ENCODE assay signal across 8 cellular contexts in genomic region chr12:111313833-111314259, GRCh38. TPM values are rescaled to one million over a fixed set of nuclear protein-coding genes. Genes with fewer than 3 reads are reported as not detected.
DNase-seq lines count a peak whose midpoint lies in the region; ATAC-seq and TF ChIP-seq lines count a peak whose summit lies in the region.

No MANE protein-coding gene starts in this region.

- in situ Hi-C loops in Panc1 (cut with HindIII; ENCODE audit: low pct_unique_long_range_greater_than_20kb, low sequenced_read_pairs) = no loop called here

- DNase-seq in COLO668 (lab: John Stamatoyannopoulos, UW; ENCODE audit: unreplicated experiment) (peak; percentile 56), Panc1 (ENCODE audit: low read depth, low spot score) (peak; percentile 45), fibroblast of the conjunctiva (ENCODE audit: low read depth) (peak; percentile 46)
- DNase-seq in activated T-helper 1 cell treated with anti-CD3 and anti-CD28 coated beads, Interleukin-12 subunit alpha, Interleukin-12 subunit beta, Interleukin-2, Interleukin-4 antibody, amounts not matched to agents 30 ng/mL and 10 ng/mL and 1 ng/mL, durations not matched to agents 14 hours and 24 hours and 36 hours (ENCODE audit: low spot score) = peak; percentile 37

- peaks cover 1% of the 10 kb centered on the region for H3K36me3 Mint-ChIP-seq in activated T-helper 1 cell treated with anti-CD3 and anti-CD28 coated beads, Interleukin-12 subunit alpha, Interleukin-12 subunit beta, Interleukin-2, Interleukin-4 antibody, amounts not matched to agents 30 ng/mL and 10 ng/mL and 1 ng/mL, durations not matched to agents 14 hours and 24 hours and 36 hours (ENCODE audit: low read depth)

- no peak overlapping the region for H3K27ac ChIP-seq in Panc1 (ENCODE audit: low read length)
- no peak overlapping the region for H3K27ac ChIP-seq in neutrophil
- no peak overlapping the region for H3K27ac ChIP-seq in subcutaneous abdominal adipose tissue (ENCODE audit: low read depth, low read length)

- peaks cover 2% of the 10 kb centered on the region; the same call in 1 of the 2 replicates for H3K4me1 ChIP-seq in Panc1 (ENCODE audit: control insufficient read depth, insufficient read depth, low read length)
- H3K4me1 ChIP-seq in neutrophil (ENCODE audit: control insufficient read depth in 1 of 2, insufficient read depth in 1 of 2, low read depth in 1 of 2, low read length in 1 of 2) = peaks cover 0 to 5% of the 10 kb centered on the region in 2 experiments
- H3K4me1 ChIP-seq in subcutaneous abdominal adipose tissue (ENCODE audit: control insufficient read depth in 5 of 5, insufficient read depth in 5 of 5, low read length in 5 of 5) = peaks cover 0 to 21% (median 2%) of the 10 kb centered on the region in 5 donors

- TF ChIP-seq RAD21 in Ishikawa (IDR thresholded peaks at IDR 0.05; ENCODE audit: low read depth) = peak; percentile 87

- TF ChIP-seq CTCF in Panc1 (IDR thresholded peaks at IDR 0.05) (peak; percentile 96), neutrophil (IDR thresholded peaks at IDR 0.05) (peak; percentile 89)

- no peak overlapping the region for H3K4me3 Mint-ChIP-seq in activated T-helper 1 cell treated with anti-CD3 and anti-CD28 coated beads, Interleukin-12 subunit alpha, Interleukin-12 subunit beta, Interleukin-2, Interleukin-4 antibody, amounts not matched to agents 30 ng/mL and 10 ng/mL and 1 ng/mL, durations not matched to agents 14 hours and 24 hours and 36 hours

- CTCF ChIA-PET in Panc1 (lab: Charles Lee) = interaction anchor here (0.6 to 0.8 kb wide), 2 partner anchors 15 to 163 kb away, joined by 3 to 8 read pairs; no protein-coding TSS in a partner anchor

- no peak overlapping the region for H3K9ac ChIP-seq in subcutaneous abdominal adipose tissue (ENCODE audit: low read length in 5 of 5)

- intact Hi-C loops in Panc1 (cut with micrococcal nuclease; ENCODE audit: unreplicated experiment) = loop anchor here (2.0 to 5.0 kb wide), 2 partner anchors 292 to 419 kb away; no protein-coding TSS in a partner anchor
- intact Hi-C loops in activated T-helper 1 cell treated with anti-CD3 and anti-CD28 coated beads, Interleukin-12 subunit alpha, Interleukin-12 subunit beta, Interleukin-2, Interleukin-4 antibody, amounts not matched to agents 30 ng/mL and 10 ng/mL and 1 ng/mL, durations not matched to agents 14 hours and 24 hours and 36 hours (cut with micrococcal nuclease) = loop anchor here (1.0 kb wide), 3 partner anchors 45 to 420 kb away; no protein-coding TSS in a partner anchor

- BruUV-seq in Panc1 (replicated peaks; lab: Mats Ljungman, UMichigan) = no TSS peak

- no peaks in the 10 kb centered on the region for H3K27me3 ChIP-seq in Panc1 (ENCODE audit: control insufficient read depth, insufficient read depth, low read length)
- no peaks in the 10 kb centered on the region for H3K27me3 ChIP-seq in neutrophil
- peaks cover 0 to 9% (median 4%) of the 10 kb centered on the region in 5 donors for H3K27me3 ChIP-seq in subcutaneous abdominal adipose tissue (ENCODE audit: control insufficient read depth in 5 of 5, insufficient read depth in 4 of 5, low read length in 5 of 5)

- peaks cover 6% of the 10 kb centered on the region for H3K27me3 Mint-ChIP-seq in activated T-helper 1 cell treated with anti-CD3 and anti-CD28 coated beads, Interleukin-12 subunit alpha, Interleukin-12 subunit beta, Interleukin-2, Interleukin-4 antibody, amounts not matched to agents 30 ng/mL and 10 ng/mL and 1 ng/mL, durations not matched to agents 14 hours and 24 hours and 36 hours (ENCODE audit: insufficient read depth)

- peaks cover 7% of the 10 kb centered on the region for H3K4me1 Mint-ChIP-seq in activated T-helper 1 cell treated with anti-CD3 and anti-CD28 coated beads, Interleukin-12 subunit alpha, Interleukin-12 subunit beta, Interleukin-2, Interleukin-4 antibody, amounts not matched to agents 30 ng/mL and 10 ng/mL and 1 ng/mL, durations not matched to agents 14 hours and 24 hours and 36 hours (ENCODE audit: low read depth)

- POLR2A ChIA-PET in Panc1 (lab: Charles Lee) = no interaction called here

- peaks cover 4% of the 10 kb centered on the region for H3K9me3 Mint-ChIP-seq in activated T-helper 1 cell treated with anti-CD3 and anti-CD28 coated beads, Interleukin-12 subunit alpha, Interleukin-12 subunit beta, Interleukin-2, Interleukin-4 antibody, amounts not matched to agents 30 ng/mL and 10 ng/mL and 1 ng/mL, durations not matched to agents 14 hours and 24 hours and 36 hours

- peak overlapping the region in 1 of 2 experiments; percentile 13; a peak in 1 of 4 replicates for H3K4me3 ChIP-seq in Panc1 (ENCODE audit: low read depth in 2 of 2, low read length in 2 of 2)
- no peak overlapping the region for H3K4me3 ChIP-seq in neutrophil (ENCODE audit: low read depth in 1 of 2, low read length in 1 of 2)
- H3K4me3 ChIP-seq in subcutaneous abdominal adipose tissue (ENCODE audit: low read depth in 1 of 5, low read length in 5 of 5) = peak overlapping the region in 3 of 5 donors; percentile 27 to 57 (median 40)

- TF ChIP-seq EP300 in Ishikawa (IDR thresholded peaks at IDR 0.05; ENCODE audit: borderline replicate concordance) = no peak

- no peaks in the 10 kb centered on the region for H3K9me3 ChIP-seq in Panc1 (ENCODE audit: control insufficient read depth, insufficient read depth, low read depth, low read length)
- no peaks in the 10 kb centered on the region for H3K9me3 ChIP-seq in neutrophil
- H3K9me3 ChIP-seq in subcutaneous abdominal adipose tissue (ENCODE audit: control insufficient read depth in 5 of 5, low read length in 5 of 5) = no peaks in the 10 kb centered on the region

- ATAC-seq in Panc1 = peak; percentile 86
- ATAC-seq in HG03469 (IDR thresholded peaks at IDR 0.05; ENCODE audit: unreplicated experiment) = no peak

- no peaks in the 10 kb centered on the region for H3K36me3 ChIP-seq in Panc1 (ENCODE audit: control insufficient read depth, insufficient read depth, low read length)
- no peaks in the 10 kb centered on the region for H3K36me3 ChIP-seq in neutrophil
- no peaks in the 10 kb centered on the region for H3K36me3 ChIP-seq in subcutaneous abdominal adipose tissue (ENCODE audit: control insufficient read depth in 5 of 5, insufficient read depth in 5 of 5, low read length in 5 of 5)

- H3K27ac Mint-ChIP-seq in activated T-helper 1 cell treated with anti-CD3 and anti-CD28 coated beads, Interleukin-12 subunit alpha, Interleukin-12 subunit beta, Interleukin-2, Interleukin-4 antibody, amounts not matched to agents 30 ng/mL and 10 ng/mL and 1 ng/mL, durations not matched to agents 14 hours and 24 hours and 36 hours = peak overlapping the region; percentile 58

TF ChIP-seq in Ishikawa, 13 proteins besides CTCF, POLR2A, EP300 and RAD21:
- TF ChIP-seq CEBPB (IDR thresholded peaks at IDR 0.05) (peak; percentile 85), YY1 (IDR thresholded peaks at IDR 0.05; ENCODE audit: low read depth) (0 out of 2 replicates have a peak, but pooled peaks have one; percentile 32), ZBTB7A (IDR thresholded peaks at IDR 0.05; ENCODE audit: low read depth) (no peak)

RNA-seq across cellular contexts. Expression of gene PHETA1, which starts 55.0 kb away (rescaled TPM):
- 16.3 TPM for total RNA-seq in Panc1 (2021; ENCODE audit: unreplicated experiment)
- polyA plus RNA-seq in Panc1 (2012; ENCODE audit: insufficient read length) = 15.3 TPM
- 2.7 and 4.2 TPM in 2 replicates for total RNA-seq in activated T-helper 1 cell treated with anti-CD3 and anti-CD28 coated beads, Interleukin-12 subunit alpha, Interleukin-12 subunit beta, Interleukin-2, Interleukin-4 antibody, amounts not matched to agents 30 ng/mL and 10 ng/mL and 1 ng/mL, durations not matched to agents 14 hours and 24 hours and 36 hours

Comparison
In these comparisons a context has a peak if more than half of its experiments do, and no peak if none do; other contexts are left out.
1. H3K4me3 ChIP-seq: peak in subcutaneous abdominal adipose tissue (3 of 5); none in neutrophil (0 of 2).
2. Peak in every context shown above with its lines, with median percentiles within 50 percentile points of each other: DNase-seq.